ENCODE assay signal across 34 cellular contexts in genomic region chr10:112151640-112152039, GRCh38.
"Had no signal": no experiment of that assay in that cellular context is flagged by ENCODE, and none has a peak within 500 bp of the region (broad histone marks: within the 10 kb centered on the region; RNA-seq: fewer than 3 reads in every experiment).

No MANE protein-coding gene starts in this region.

- ATAC-seq: activated CD8-positive, alpha-beta memory T cell treated with anti-CD3 and anti-CD28 coated beads, Interleukin-2, amount 10 ng/mL, durations not matched to agents 7 days and 5 days; activated naive CD8-positive, alpha-beta T cell treated with anti-CD3 and anti-CD28 coated beads, Interleukin-2, amount 50 U/mL, for 24 hours; body of pancreas; Panc1; SK-N-SH treated with all-trans-retinoic acid at 6 μM for 48 hours; T-cell had no signal

- H3K9me3 Mint-ChIP-seq: activated CD4-positive, alpha-beta memory T cell treated with anti-CD3 and anti-CD28 coated beads, Interleukin-2, amount 10 ng/mL, durations not matched to agents 7 days and 5 days; activated naive CD4-positive, alpha-beta T cell treated with anti-CD3 and anti-CD28 coated beads, Interleukin-2, amount 10 ng/mL, durations not matched to agents 7 days and 5 days; activated naive CD8-positive, alpha-beta T cell treated with anti-CD3 and anti-CD28 coated beads, Interleukin-2, amount 50 U/mL, for 24 hours; T-cell had no signal

- DNase-seq: activated CD4-positive, alpha-beta memory T cell treated with anti-CD3 and anti-CD28 coated beads, Interleukin-2, amount 10 ng/mL, durations not matched to agents 7 days and 5 days; activated CD4-positive, alpha-beta T cell treated with anti-CD3 and anti-CD28 coated beads for 1 hour; activated CD4-positive, alpha-beta T cell treated with anti-CD3 and anti-CD28 coated beads for 48 hours; activated CD4-positive, CD25-positive, alpha-beta regulatory T cell; activated CD8-positive, alpha-beta memory T cell treated with anti-CD3 and anti-CD28 coated beads for 24 hours; activated CD8-positive, alpha-beta memory T cell treated with anti-CD3 and anti-CD28 coated beads, Interleukin-2, amount 10 ng/mL, durations not matched to agents 7 days and 5 days; activated CD8-positive, alpha-beta memory T cell treated with anti-CD3 and anti-CD28 coated beads, Interleukin-2, amount 50 U/mL, for 48 hours; activated effector memory CD4-positive, alpha-beta T cell treated with Interleukin-2 at 50 U/mL for 16 hours; activated naive CD4-positive, alpha-beta T cell treated with anti-CD3 and anti-CD28 coated beads, Interleukin-2, amount 10 ng/mL, durations not matched to agents 7 days and 5 days; activated naive CD8-positive, alpha-beta T cell treated with anti-CD3 and anti-CD28 coated beads, Interleukin-2, amount 50 U/mL, for 24 hours; activated T-cell treated with anti-CD3 and anti-CD28 coated beads, Interleukin-2, amount 50 U/mL, for 48 hours; amniotic stem cell; aorta; body of pancreas; NCI-H1048; NCI-H1105 treated with DMSO at 0.1 percent for 48 hours; NCI-H1436; NCI-H1694; NCI-H1930; NCI-H2081 treated with DMSO at 0.1 percent for 48 hours; NCI-H226; NCI-H446 treated with DMSO at 0.1 percent for 48 hours; NCI-H524; NCI-H69; NCI-H82; SIG-M5; T-cell; T-helper 2 cell; T-helper 9 cell; WERI-Rb-1 had no signal

- H3K27ac Mint-ChIP-seq: activated CD4-positive, alpha-beta memory T cell treated with anti-CD3 and anti-CD28 coated beads, Interleukin-2, amount 10 ng/mL, durations not matched to agents 7 days and 5 days; activated CD8-positive, alpha-beta memory T cell treated with anti-CD3 and anti-CD28 coated beads, Interleukin-2, amount 10 ng/mL, durations not matched to agents 7 days and 5 days; activated naive CD4-positive, alpha-beta T cell treated with anti-CD3 and anti-CD28 coated beads, Interleukin-2, amount 10 ng/mL, durations not matched to agents 7 days and 5 days; activated naive CD8-positive, alpha-beta T cell; activated naive CD8-positive, alpha-beta T cell treated with anti-CD3 and anti-CD28 coated beads, Interleukin-2, amount 50 U/mL, for 24 hours; T-cell had no signal

- H3K27ac ChIP-seq: body of pancreas, breast epithelium, WERI-Rb-1 had no signal

- H3K27me3 Mint-ChIP-seq: activated CD4-positive, alpha-beta memory T cell treated with anti-CD3 and anti-CD28 coated beads, Interleukin-2, amount 10 ng/mL, durations not matched to agents 7 days and 5 days; activated CD8-positive, alpha-beta memory T cell treated with anti-CD3 and anti-CD28 coated beads, Interleukin-2, amount 10 ng/mL, durations not matched to agents 7 days and 5 days; activated naive CD4-positive, alpha-beta T cell treated with anti-CD3 and anti-CD28 coated beads, Interleukin-2, amount 10 ng/mL, durations not matched to agents 7 days and 5 days; activated naive CD8-positive, alpha-beta T cell; activated naive CD8-positive, alpha-beta T cell treated with anti-CD3 and anti-CD28 coated beads, Interleukin-2, amount 50 U/mL, for 24 hours; T-cell had no signal

- H3K4me1 Mint-ChIP-seq: activated CD8-positive, alpha-beta memory T cell treated with anti-CD3 and anti-CD28 coated beads, Interleukin-2, amount 10 ng/mL, durations not matched to agents 7 days and 5 days; activated naive CD4-positive, alpha-beta T cell treated with anti-CD3 and anti-CD28 coated beads, Interleukin-2, amount 10 ng/mL, durations not matched to agents 7 days and 5 days; activated naive CD8-positive, alpha-beta T cell treated with anti-CD3 and anti-CD28 coated beads, Interleukin-2, amount 50 U/mL, for 24 hours; T-cell had no signal

- H3K4me3 Mint-ChIP-seq: activated CD4-positive, alpha-beta memory T cell treated with anti-CD3 and anti-CD28 coated beads, Interleukin-2, amount 10 ng/mL, durations not matched to agents 7 days and 5 days; activated CD8-positive, alpha-beta memory T cell treated with anti-CD3 and anti-CD28 coated beads, Interleukin-2, amount 10 ng/mL, durations not matched to agents 7 days and 5 days; activated naive CD4-positive, alpha-beta T cell treated with anti-CD3 and anti-CD28 coated beads, Interleukin-2, amount 10 ng/mL, durations not matched to agents 7 days and 5 days; activated naive CD8-positive, alpha-beta T cell; activated naive CD8-positive, alpha-beta T cell treated with anti-CD3 and anti-CD28 coated beads, Interleukin-2, amount 50 U/mL, for 24 hours; T-cell had no signal
